In genomic region chr18:7021994-7022840, GRCh38 we compare ENCODE assay signal across 9 cellular contexts.
A peak's percentile ranks its signal among the peaks of the same experiment; 100 is the strongest.
DNase-seq lines count a peak whose midpoint lies in the region; ATAC-seq and TF ChIP-seq lines count a peak whose summit lies in the region.
"Had no signal": no experiment of that assay in that cellular context is flagged by ENCODE, and none has a peak within 500 bp of the region (broad histone marks: within the 10 kb centered on the region; RNA-seq: fewer than 3 reads in every experiment).

No MANE protein-coding gene starts in this region.

- DNase-seq in DND-41, result no peak
- DNase-seq in NB4 (ENCODE audit: low read depth), result peak; percentile 60
- DNase-seq in iPS-NIHi7 (ENCODE audit: extremely low spot score), result peak; percentile 31
- no peak for DNase-seq in GM03348 (ENCODE audit: low spot score)
- DNase-seq in stimulated activated effector memory CD8-positive, alpha-beta T cell treated with anti-CD3 and anti-CD28 coated beads, Interleukin-12 subunit alpha, Interleukin-12 subunit beta, amount 100 ng/mL, for 72 hours (ENCODE audit: low spot score in 2 of 2), result no peak
- DNase-seq in amygdala (lab: John Stamatoyannopoulos, UW), result no peak

- H3K27ac ChIP-seq in DND-41 (ENCODE audit: low read length), result no peak overlapping the region

- no peaks in the 10 kb centered on the region for H3K79me2 ChIP-seq in DND-41 (ENCODE audit: insufficient read depth, low read length)

- H3K4me2 ChIP-seq in DND-41 (ENCODE audit: insufficient read depth, low read length), result no peak overlapping the region

- H3K9me3 Mint-ChIP-seq in stimulated activated effector memory CD8-positive, alpha-beta T cell treated with anti-CD3 and anti-CD28 coated beads, Interleukin-12 subunit alpha, Interleukin-12 subunit beta, amount 100 ng/mL, for 72 hours, result peaks cover 17% of the 10 kb centered on the region

- H3K9me3 ChIP-seq in DND-41 (ENCODE audit: insufficient read depth, low read length, severe bottlenecking), result peaks cover 4% of the 10 kb centered on the region

- H3K4me3 Mint-ChIP-seq in stimulated activated effector memory CD8-positive, alpha-beta T cell treated with anti-CD3 and anti-CD28 coated beads, Interleukin-12 subunit alpha, Interleukin-12 subunit beta, amount 100 ng/mL, for 72 hours, result no peak overlapping the region
- H3K4me3 Mint-ChIP-seq: IgD-negative memory B cell had no signal

- TF ChIP-seq POLR2A in NB4 (IDR thresholded peaks at IDR 0.05; ENCODE audit: extremely low read depth, insufficient read length), result no peak

- H3K4me1 Mint-ChIP-seq in stimulated activated effector memory CD8-positive, alpha-beta T cell treated with anti-CD3 and anti-CD28 coated beads, Interleukin-12 subunit alpha, Interleukin-12 subunit beta, amount 100 ng/mL, for 72 hours, result no peaks in the 10 kb centered on the region
- H3K4me1 Mint-ChIP-seq: IgD-negative memory B cell had no signal

- ATAC-seq in DND-41 (ENCODE audit: insufficient read depth, low read depth), result no peak
- peak; percentile 65; the same call in 2 of the 3 replicates for ATAC-seq in SK-N-SH treated with all-trans-retinoic acid at 6 μM for 48 hours
- ATAC-seq in HG03442 (IDR thresholded peaks at IDR 0.05; ENCODE audit: unreplicated experiment), result no peak
- no peak for ATAC-seq in stimulated activated effector memory CD8-positive, alpha-beta T cell treated with anti-CD3 and anti-CD28 coated beads, Interleukin-12 subunit alpha, Interleukin-12 subunit beta, amount 100 ng/mL, for 72 hours

- H3K4me3 ChIP-seq in DND-41 (ENCODE audit: low read depth in 1 of 2, low read length in 2 of 2) (no peak overlapping the region), NB4 (ENCODE audit: low read depth, low read length) (no peak overlapping the region)

- no peak overlapping the region for H2AFZ ChIP-seq in DND-41 (ENCODE audit: low read depth, low read length)

- H3K36me3 ChIP-seq in DND-41 (ENCODE audit: insufficient read depth, low read length), result no peaks in the 10 kb centered on the region

- no peak overlapping the region for H3K9ac ChIP-seq in DND-41 (ENCODE audit: low read depth, low read length)

- H3K36me3 Mint-ChIP-seq in stimulated activated effector memory CD8-positive, alpha-beta T cell treated with anti-CD3 and anti-CD28 coated beads, Interleukin-12 subunit alpha, Interleukin-12 subunit beta, amount 100 ng/mL, for 72 hours, result no peaks in the 10 kb centered on the region

- no peaks in the 10 kb centered on the region for H3K27me3 ChIP-seq in DND-41 (ENCODE audit: insufficient read depth, low read length, poor library complexity)

- H3K4me1 ChIP-seq in DND-41 (ENCODE audit: insufficient read depth, low read length), result no peaks in the 10 kb centered on the region

- TF ChIP-seq CTCF in DND-41 (IDR thresholded peaks at IDR 0.05; ENCODE audit: borderline replicate concordance, extremely low read depth, low read length, poor library complexity, severe bottlenecking) (peak; percentile 26), NB4 (IDR thresholded peaks at IDR 0.05; ENCODE audit: low read depth, low read length) (peak; percentile 32)

- H3K27ac Mint-ChIP-seq in stimulated activated effector memory CD8-positive, alpha-beta T cell treated with anti-CD3 and anti-CD28 coated beads, Interleukin-12 subunit alpha, Interleukin-12 subunit beta, amount 100 ng/mL, for 72 hours, result no peak overlapping the region
- H3K27ac Mint-ChIP-seq: IgD-negative memory B cell had no signal

- H4K20me1 ChIP-seq in DND-41 (ENCODE audit: insufficient read depth, low read length), result no peaks in the 10 kb centered on the region

TF ChIP-seq in SK-N-SH treated with all-trans-retinoic acid at 6 μM for 48 hours, 23 proteins besides CTCF, POLR2A, EP300 and RAD21:
- TF ChIP-seq CSDC2 (CRISPR knock-in tag; IDR thresholded peaks at IDR 0.05), result no peak
- peak; percentile 36; the same call in 1 of the 2 replicates for TF ChIP-seq ISL1 (CRISPR knock-in tag; IDR thresholded peaks at IDR 0.05)
- no peak for TF ChIP-seq ARNTL (CRISPR knock-in tag; IDR thresholded peaks at IDR 0.05; ENCODE audit: borderline replicate concordance, low read depth)
- TF ChIP-seq ZFP30 (CRISPR knock-in tag; IDR thresholded peaks at IDR 0.05), result no peak
- no peak for TF ChIP-seq PATZ1 (CRISPR knock-in tag; IDR thresholded peaks at IDR 0.05; ENCODE audit: borderline replicate concordance)
- TF ChIP-seq CSRNP3 (CRISPR knock-in tag; IDR thresholded peaks at IDR 0.05), result no peak

Comparison
In these comparisons a context has a peak if more than half of its experiments do, and no peak if none do; other contexts are left out.
1. DNase-seq: peak in NB4 (single experiment) and iPS-NIHi7 (single experiment); none in DND-41 (single experiment), GM03348 (single experiment), stimulated activated effector memory CD8-positive, alpha-beta T cell treated with anti-CD3 and anti-CD28 coated beads, Interleukin-12 subunit alpha, Interleukin-12 subunit beta, amount 100 ng/mL, for 72 hours (0 of 2) and amygdala (0 of 56).